9 cellular contexts compared by ENCODE assay signal in the genomic region with DNA sequence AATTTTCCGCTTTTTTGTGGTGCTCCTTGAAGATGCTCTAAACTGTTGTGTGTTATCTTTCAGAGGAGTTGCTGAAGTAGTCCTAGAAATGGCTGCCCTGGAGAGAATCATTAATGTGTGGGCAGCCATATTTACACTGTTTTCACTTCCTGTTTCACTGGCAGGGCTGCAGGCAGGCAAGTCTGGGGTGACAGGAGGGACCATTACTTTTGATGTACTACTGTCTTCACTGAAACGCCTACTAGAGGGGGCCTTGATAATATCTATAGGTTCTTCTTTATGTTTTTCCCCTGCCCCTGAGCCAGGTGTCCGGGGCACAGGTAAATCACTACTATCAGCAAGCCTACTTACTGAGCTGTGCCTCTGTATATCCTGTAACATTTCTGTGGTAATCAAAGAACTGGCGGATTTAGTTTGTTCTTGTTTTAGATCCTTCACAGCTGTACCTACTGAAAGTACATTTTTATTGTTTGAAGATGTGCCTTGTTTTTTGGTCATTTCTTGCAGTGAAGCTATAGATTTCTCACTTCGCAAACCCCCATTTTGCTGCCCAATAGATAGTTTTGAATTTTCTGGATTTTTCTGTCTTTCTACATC. TPM values are rescaled to one million over a fixed set of nuclear protein-coding genes. Genes with fewer than 3 reads are reported as not detected.
DNase-seq lines count a peak whose midpoint lies in the region; ATAC-seq and TF ChIP-seq lines count a peak whose summit lies in the region.
"Had no signal": no experiment of that assay in that cellular context is flagged by ENCODE, and none has a peak within 500 bp of the region (broad histone marks: within the 10 kb centered on the region; RNA-seq: fewer than 3 reads in every experiment).

No MANE protein-coding gene starts in this region.

- H3K27me3 ChIP-seq in MM.1S (replicated peaks; ENCODE audit: insufficient read depth, low read length) = no peaks in the 10 kb centered on the region

- H3K9me3 ChIP-seq in MM.1S (replicated peaks; ENCODE audit: insufficient read depth, low read length) (no peaks in the 10 kb centered on the region), mucosa of descending colon (no peaks in the 10 kb centered on the region)

- H3K9ac ChIP-seq in MM.1S (ENCODE audit: low read length) = no peak overlapping the region

- H3K4me2 ChIP-seq in MM.1S (ENCODE audit: low read depth, low read length) = peak overlapping the region; percentile 17; the same call in 1 of the 2 replicates

- H2AFZ ChIP-seq in MM.1S (ENCODE audit: low read length) = peak overlapping the region; percentile 32; the same call in 1 of the 2 replicates

- no peak overlapping the region for H3K4me3 ChIP-seq in MM.1S (ENCODE audit: low read length)
- H3K4me3 ChIP-seq in mucosa of descending colon = no peak overlapping the region

- intact Hi-C loops in mucosa of descending colon (cut with DNase I, micrococcal nuclease) = no loop called here

- H3K36me3 ChIP-seq in MM.1S (replicated peaks; ENCODE audit: insufficient read depth, low read length) = peaks cover 7% of the 10 kb centered on the region
- H3K36me3 ChIP-seq in mucosa of descending colon (ENCODE audit: low read depth) = no peaks in the 10 kb centered on the region

- H3K4me1 ChIP-seq in MM.1S (ENCODE audit: low read length) = peaks cover 18% of the 10 kb centered on the region
- H3K4me1 ChIP-seq in mucosa of descending colon (ENCODE audit: low read depth) = no peaks in the 10 kb centered on the region

- H3K79me2 ChIP-seq in MM.1S (ENCODE audit: low read length) = no peaks in the 10 kb centered on the region

- no peaks in the 10 kb centered on the region for H4K20me1 ChIP-seq in MM.1S (ENCODE audit: insufficient read depth, low read length)

- H3K27ac ChIP-seq in MM.1S (ENCODE audit: low read length) = peak overlapping the region; percentile 37; the same call in 1 of the 2 replicates
- H3K27ac ChIP-seq: 22Rv1 had no signal

- peak; percentile 51 for DNase-seq in SIG-M5 treated with dmso at 0.1 percent for 504 hours (lab: John Stamatoyannopoulos, UW; ENCODE audit: unreplicated experiment)
- DNase-seq in SIG-M5 (lab: John Stamatoyannopoulos, UW) = no peak
- peak; percentile 55 for DNase-seq in MM.1S
- no peak for DNase-seq in mucosa of descending colon
- no peak for DNase-seq in EL
- no peak for DNase-seq in stimulated activated CD4-positive, alpha-beta T cell treated with anti-CD3 and anti-CD28 coated beads, Interleukin-12 subunit alpha, Interleukin-12 subunit beta, amount 100 ng/mL, for 4 hours
- no peak for DNase-seq in H4 (ENCODE audit: low spot score)

- H3K9me2 ChIP-seq in MM.1S (replicated peaks; ENCODE audit: insufficient read depth, low read length) = no peaks in the 10 kb centered on the region

- TF ChIP-seq CTCF in MM.1S (IDR thresholded peaks at IDR 0.05; ENCODE audit: low read length) (peak; percentile 4; the same call in 1 of the 2 replicates), mucosa of descending colon (IDR thresholded peaks at IDR 0.05) (no peak)

- peaks cover 15% of the 10 kb centered on the region; the same call in 1 of the 2 replicates for H3F3A ChIP-seq in MM.1S (ENCODE audit: insufficient read depth, low read length)

- ATAC-seq in HG02588 (IDR thresholded peaks at IDR 0.05; ENCODE audit: unreplicated experiment) (peak; percentile 99), mucosa of descending colon (peak; percentile 51)

RNA-seq across cellular contexts. Expression of a gene that starts 39.7 kb away (rescaled TPM):
- total RNA-seq in mucosa of descending colon = 100 to 1,000 TPM in 1 of 3 donors, 10 to 100 TPM in 2; 88.8 to 123 (median 98.0) TPM
- 138 and 203 TPM in 2 replicates for total RNA-seq in H4 (2014; rRNA removed; shearing (Covaris generic))

Comparison
In these comparisons a context has a peak if more than half of its experiments do, and no peak if none do; other contexts are left out.
1. DNase-seq: peak in SIG-M5 treated with dmso at 0.1 percent for 504 hours (single experiment) and MM.1S (single experiment); none in SIG-M5 (single experiment), mucosa of descending colon (0 of 3), EL (single experiment), stimulated activated CD4-positive, alpha-beta T cell treated with anti-CD3 and anti-CD28 coated beads, Interleukin-12 subunit alpha, Interleukin-12 subunit beta, amount 100 ng/mL, for 4 hours (single experiment) and H4 (single experiment).